In genomic region chr1:199307865-199308264, GRCh38 we compare ENCODE assay signal across 18 cellular contexts.
DNase-seq lines count a peak whose midpoint lies in the region; ATAC-seq, FAIRE-seq and TF ChIP-seq lines count a peak whose summit lies in the region.
"Had no signal": no experiment of that assay in that cellular context is flagged by ENCODE, and none has a peak within 500 bp of the region (broad histone marks: within the 10 kb centered on the region; RNA-seq: fewer than 3 reads in every experiment).

No MANE protein-coding gene starts in this region.

- no peak overlapping the region for H3K4me3 ChIP-seq in OCI-LY1 (ENCODE audit: low read depth, low read length, poor library complexity, severe bottlenecking)
- no peak overlapping the region for H3K4me3 ChIP-seq in GM12878
- H3K4me3 ChIP-seq: BLaER1 had no signal

- H3K9me3 ChIP-seq in OCI-LY1 (ENCODE audit: low read length) (no peaks in the 10 kb centered on the region), GM12878 (replicated peaks; ENCODE audit: control insufficient read depth, insufficient read depth, low read length) (no peaks in the 10 kb centered on the region; the same call in 1 of the 3 replicates)

- TF ChIP-seq RAD21 in GM12878 (IDR thresholded peaks at IDR 0.05; ENCODE audit: insufficient read depth, low read depth, low read length): no peak

- no peak for ATAC-seq in activated CD4-positive, alpha-beta T cell treated with anti-CD3 and anti-CD28 coated beads for 36 hours
- ATAC-seq in natural killer cell treated with Interleukin-12 subunit alpha and Interleukin-12 subunit beta and Interleukin-15 and Interleukin-18, amount 100 ng/mL, for 72 hours: peak in 1 of 2 donors; percentile 51
- ATAC-seq in natural killer cell: no peak
- ATAC-seq in GM12878: no peak
- no peak for ATAC-seq in GM18858 (IDR thresholded peaks at IDR 0.05; ENCODE audit: unreplicated experiment)
- ATAC-seq: HepG2 had no signal

- no peak for TF ChIP-seq EP300 in GM12878 (IDR thresholded peaks at IDR 0.05; ENCODE audit: borderline replicate concordance in 1 of 2, control insufficient read depth in 1 of 2, low read depth in 2 of 2, low read length in 2 of 2)

- H3K27me3 Mint-ChIP-seq in activated CD4-positive, alpha-beta T cell treated with anti-CD3 and anti-CD28 coated beads for 36 hours: peaks cover 25% of the 10 kb centered on the region
- peaks cover 5 to 14% of the 10 kb centered on the region in 2 donors for H3K27me3 Mint-ChIP-seq in natural killer cell treated with Interleukin-12 subunit alpha and Interleukin-12 subunit beta and Interleukin-15 and Interleukin-18, amount 100 ng/mL, for 72 hours
- peaks cover 8% of the 10 kb centered on the region in 2 donors for H3K27me3 Mint-ChIP-seq in natural killer cell (ENCODE audit: low read depth in 2 of 2)

- H3K9me2 ChIP-seq in OCI-LY1 (ENCODE audit: low read depth, low read length): no peaks in the 10 kb centered on the region

- intact Hi-C loops in activated CD4-positive, alpha-beta T cell treated with anti-CD3 and anti-CD28 coated beads for 36 hours (cut with DNase I, micrococcal nuclease): loop anchor here (1.0 to 10.0 kb wide), 6 partner anchors 36 to 387 kb away; no protein-coding TSS in a partner anchor
- intact Hi-C loops in natural killer cell (cut with micrococcal nuclease): no loop called here
- intact Hi-C loops in GM12878 (cut with micrococcal nuclease; ENCODE audit: unreplicated experiment): no loop called here

- H3K4me2 ChIP-seq in OCI-LY1 (ENCODE audit: low read length) (no peak overlapping the region), GM12878 (ENCODE audit: control insufficient read depth, insufficient read depth) (0 out of 2 replicates have a peak overlapping the region, but pooled peaks have one; percentile 49)
- H3K4me2 ChIP-seq: BLaER1 had no signal

- no TSS peak for BruUV-seq in GM12878 (replicated peaks; lab: Mats Ljungman, UMichigan)

- in situ Hi-C loops in GM12878 (cut with MboI): no loop called here

- peak overlapping the region; percentile 69 for H3K27ac Mint-ChIP-seq in activated CD4-positive, alpha-beta T cell treated with anti-CD3 and anti-CD28 coated beads for 36 hours
- H3K27ac Mint-ChIP-seq in natural killer cell treated with Interleukin-12 subunit alpha and Interleukin-12 subunit beta and Interleukin-15 and Interleukin-18, amount 100 ng/mL, for 72 hours: peak overlapping the region in 1 of 2 donors; percentile 70
- H3K27ac Mint-ChIP-seq in natural killer cell: no peak overlapping the region
- H3K27ac Mint-ChIP-seq: CD14-positive monocyte, H9, IgD-negative memory B cell had no signal

- CTCF ChIA-PET in activated CD4-positive, alpha-beta T cell treated with anti-CD3 and anti-CD28 coated beads for 36 hours (lab: Charles Lee): interaction anchor here (0.6 to 0.7 kb wide), 2 partner anchors 26 to 532 kb away, joined by 3 read pairs; no protein-coding TSS in a partner anchor
- CTCF ChIA-PET in GM12878 (lab: Yijun Ruan, JAX): interaction anchor here (1.3 to 1.4 kb wide), 2 partner anchors 64 to 538 kb away, joined by 3 to 4 read pairs; no protein-coding TSS in a partner anchor

- no peaks in the 10 kb centered on the region for H3K9me3 Mint-ChIP-seq in activated CD4-positive, alpha-beta T cell treated with anti-CD3 and anti-CD28 coated beads for 36 hours (ENCODE audit: low read depth)
- no peaks in the 10 kb centered on the region for H3K9me3 Mint-ChIP-seq in natural killer cell treated with Interleukin-12 subunit alpha and Interleukin-12 subunit beta and Interleukin-15 and Interleukin-18, amount 100 ng/mL, for 72 hours
- no peaks in the 10 kb centered on the region for H3K9me3 Mint-ChIP-seq in natural killer cell
- H3K9me3 Mint-ChIP-seq: H9, IgD-negative memory B cell had no signal

- no peaks in the 10 kb centered on the region for H3K36me3 Mint-ChIP-seq in activated CD4-positive, alpha-beta T cell treated with anti-CD3 and anti-CD28 coated beads for 36 hours (ENCODE audit: low read depth)
- no peaks in the 10 kb centered on the region for H3K36me3 Mint-ChIP-seq in natural killer cell treated with Interleukin-12 subunit alpha and Interleukin-12 subunit beta and Interleukin-15 and Interleukin-18, amount 100 ng/mL, for 72 hours
- H3K36me3 Mint-ChIP-seq in natural killer cell: no peaks in the 10 kb centered on the region
- H3K36me3 Mint-ChIP-seq: CD14-positive monocyte; CD4-positive, alpha-beta memory T cell; IgD-negative memory B cell had no signal

- TF ChIP-seq CTCF in natural killer cell (IDR thresholded peaks at IDR 0.05) (no peak), OCI-LY1 (IDR thresholded peaks at IDR 0.05; ENCODE audit: low read length) (no peak), GM12878 (IDR thresholded peaks at IDR 0.05 in 2 of 3, conservative IDR thresholded peaks at IDR 0.05 in 1 of 3; ENCODE audit: control insufficient read depth in 2 of 3, extremely low read depth in 1 of 3, insufficient read depth in 1 of 3, low read depth in 3 of 3, low read length in 3 of 3) (no peak)

- FAIRE-seq in GM12878 (lab: Jason Lieb, UNC): no peak
- FAIRE-seq: H1, HepG2 had no signal

- H3K36me3 ChIP-seq in OCI-LY1 (ENCODE audit: insufficient read depth, low read length) (no peaks in the 10 kb centered on the region), GM12878 (ENCODE audit: control insufficient read depth in 2 of 2, insufficient read depth in 2 of 2, low read length in 1 of 2) (no peaks in the 10 kb centered on the region)
- H3K36me3 ChIP-seq: BLaER1 had no signal

- whole genome bisulfite sequencing in GM12878 (ENCODE audit: insufficient coverage, insufficient replicate concordance, low lambda C conversion rate, missing lambda C conversion rate): 1% methylated on average over 5 of the region's 5 CpGs

- POLR2A ChIA-PET in activated CD4-positive, alpha-beta T cell treated with anti-CD3 and anti-CD28 coated beads for 36 hours (lab: Charles Lee): no interaction called here
- POLR2A ChIA-PET in GM12878 (lab: Charles Lee): no interaction called here

- H2AFZ ChIP-seq in OCI-LY1 (ENCODE audit: low read length) (peak overlapping the region; percentile 92), GM12878 (ENCODE audit: control insufficient read depth, low read depth, low read length) (no peak overlapping the region)

- no peak overlapping the region for H3K4me3 Mint-ChIP-seq in activated CD4-positive, alpha-beta T cell treated with anti-CD3 and anti-CD28 coated beads for 36 hours
- H3K4me3 Mint-ChIP-seq in natural killer cell treated with Interleukin-12 subunit alpha and Interleukin-12 subunit beta and Interleukin-15 and Interleukin-18, amount 100 ng/mL, for 72 hours: peak overlapping the region; percentile 28
- no peak overlapping the region for H3K4me3 Mint-ChIP-seq in natural killer cell
- H3K4me3 Mint-ChIP-seq: CD14-positive monocyte, H9, IgD-negative memory B cell had no signal

- RAD21 ChIA-PET in GM12878 (lab: Charles Lee; ENCODE audit: unreplicated experiment): interaction anchor here (1.1 to 1.7 kb wide), 2 partner anchors 64 to 551 kb away, joined by 3 read pairs; no protein-coding TSS in a partner anchor

- SMC1A ChIA-PET in GM12878 (lab: Charles Lee; ENCODE audit: uncharacterized antibody, unreplicated experiment): interaction anchor here (1.1 to 1.4 kb wide), 3 partner anchors 26 to 269 kb away, joined by 3 to 4 read pairs (median 3); no protein-coding TSS in a partner anchor

- no peak for DNase-seq in activated CD4-positive, alpha-beta T cell treated with anti-CD3 and anti-CD28 coated beads for 36 hours
- DNase-seq in activated CD4-positive, alpha-beta T cell treated with anti-CD3 and anti-CD28 coated beads for 48 hours: no peak
- no peak for DNase-seq in natural killer cell treated with Interleukin-12 subunit alpha and Interleukin-12 subunit beta and Interleukin-15 and Interleukin-18, amount 100 ng/mL, for 72 hours (ENCODE audit: low spot score)
- no peak for DNase-seq in natural killer cell
- DNase-seq in GM12878 (ENCODE audit: low read depth, low spot score): no peak
- no peak for DNase-seq in activated effector memory CD4-positive, alpha-beta T cell treated with Interleukin-2 at 50 U/mL for 16 hours
- DNase-seq: 8988T; CD4-positive, alpha-beta memory T cell; DMS79 treated with DMSO at 0.1 percent for 48 hours; GF-D8; H9 had no signal

- no peaks in the 10 kb centered on the region for H4K20me1 ChIP-seq in OCI-LY1 (ENCODE audit: insufficient read depth, low read length)
- no peaks in the 10 kb centered on the region for H4K20me1 ChIP-seq in GM12878 (ENCODE audit: control insufficient read depth, insufficient read depth)
- H4K20me1 ChIP-seq: BLaER1 had no signal

- H3K27ac ChIP-seq in OCI-LY1 (ENCODE audit: low read depth, low read length, poor library complexity, severe bottlenecking) (no peak overlapping the region), GM12878 (ENCODE audit: control insufficient read depth, insufficient read depth) (no peak overlapping the region)
- H3K27ac ChIP-seq: BLaER1 had no signal

- no peaks in the 10 kb centered on the region for H3K27me3 ChIP-seq in OCI-LY1 (ENCODE audit: insufficient read depth, low read length)
- no peaks in the 10 kb centered on the region for H3K27me3 ChIP-seq in GM12878 (replicated peaks in 1 of 2; ENCODE audit: control insufficient read depth in 2 of 2, insufficient read depth in 2 of 2, low read length in 1 of 2)
- H3K27me3 ChIP-seq: BLaER1 had no signal

- H3K79me2 ChIP-seq in OCI-LY1 (ENCODE audit: insufficient read depth, low read length) (no peaks in the 10 kb centered on the region), GM12878 (ENCODE audit: control insufficient read depth, insufficient read depth, low read length) (no peaks in the 10 kb centered on the region)

- H3K4me1 ChIP-seq in OCI-LY1 (ENCODE audit: insufficient read depth, low read length, severe bottlenecking): peaks cover 31% of the 10 kb centered on the region
- peaks cover 3% of the 10 kb centered on the region; the same call in 1 of the 2 replicates for H3K4me1 ChIP-seq in GM12878 (ENCODE audit: control insufficient read depth, insufficient read depth, low read length)

- H3K9ac ChIP-seq in OCI-LY1 (ENCODE audit: low read length): no peak overlapping the region
- H3K9ac ChIP-seq in GM12878 (ENCODE audit: control insufficient read depth, insufficient read depth, low read length): no peak overlapping the region
- H3K9ac ChIP-seq: BLaER1 had no signal

- TF ChIP-seq POLR2A in GM12878 (IDR thresholded peaks at IDR 0.05; ENCODE audit: low read depth, low read length): no peak

- H3K4me1 Mint-ChIP-seq in activated CD4-positive, alpha-beta T cell treated with anti-CD3 and anti-CD28 coated beads for 36 hours: peaks cover 44% of the 10 kb centered on the region
- no peaks in the 10 kb centered on the region for H3K4me1 Mint-ChIP-seq in natural killer cell treated with Interleukin-12 subunit alpha and Interleukin-12 subunit beta and Interleukin-15 and Interleukin-18, amount 100 ng/mL, for 72 hours (ENCODE audit: low read depth in 2 of 2)
- peaks cover 0 to 5% of the 10 kb centered on the region in 2 donors for H3K4me1 Mint-ChIP-seq in natural killer cell
- H3K4me1 Mint-ChIP-seq: CD14-positive monocyte; CD4-positive, alpha-beta memory T cell had no signal

- no peaks in the 10 kb centered on the region for H3F3A ChIP-seq in OCI-LY1 (ENCODE audit: insufficient read depth, low read length)

TF ChIP-seq in GM12878, 131 proteins besides CTCF, POLR2A, EP300 and RAD21 (continues in another document):
- TF ChIP-seq SMAD5 (IDR thresholded peaks at IDR 0.05; ENCODE audit: low read depth) (no peak), WRNIP1 (IDR thresholded peaks at IDR 0.05; ENCODE audit: borderline replicate concordance, low read depth, low read length) (no peak), ETV6 (conservative IDR thresholded peaks at IDR 0.05 in 1 of 2, IDR thresholded peaks at IDR 0.05 in 1 of 2; ENCODE audit: borderline replicate concordance in 1 of 2, low read depth in 1 of 2) (no peak)

Comparison
In these comparisons a context has a peak if more than half of its experiments do, and no peak if none do; other contexts are left out.
1. intact Hi-C loops: an anchor here in activated CD4-positive, alpha-beta T cell treated with anti-CD3 and anti-CD28 coated beads for 36 hours (1.0 to 10.0 kb wide); none called in natural killer cell and GM12878.